ENCODE assay signal across 9 cellular contexts in the genomic region with DNA sequence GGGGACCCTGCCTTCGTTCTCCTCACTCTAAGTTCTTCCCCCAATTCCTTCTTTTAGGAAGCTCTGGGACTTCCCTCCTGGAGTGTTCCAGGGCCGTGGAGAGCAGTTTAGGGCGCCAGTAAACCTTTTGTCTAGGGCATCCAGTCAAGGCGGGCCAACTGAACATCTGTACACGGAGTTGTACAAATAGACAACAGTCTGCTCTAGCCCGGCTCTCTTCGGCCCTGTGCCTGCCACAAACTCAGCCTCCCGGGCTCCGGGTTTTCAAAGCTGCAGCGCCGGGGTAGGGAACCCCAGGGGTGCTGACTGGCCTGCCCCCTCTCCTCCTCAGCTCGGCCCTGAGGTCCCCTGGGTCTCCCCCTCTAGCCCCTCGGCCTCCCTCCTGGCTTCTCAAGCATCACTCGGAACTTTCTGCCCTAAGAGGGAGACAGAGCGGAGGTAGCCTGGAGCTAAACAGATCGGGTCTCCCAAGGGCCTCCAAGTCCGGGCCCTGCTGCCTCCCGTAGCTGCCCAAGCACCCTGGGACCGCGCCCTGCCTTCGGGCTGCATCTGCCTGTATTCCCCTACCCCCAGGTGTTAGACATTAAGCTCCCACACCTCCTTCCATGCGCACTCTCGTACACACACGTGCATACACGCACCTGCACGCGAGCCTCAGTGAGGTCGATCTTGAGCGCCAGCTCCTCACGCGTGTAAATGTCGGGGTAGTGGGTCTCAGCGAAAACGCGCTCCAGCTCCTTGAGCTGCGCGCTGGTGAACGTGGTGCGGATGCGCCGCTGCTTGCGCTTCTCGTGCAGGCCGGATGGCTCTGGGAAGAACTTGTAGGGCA. TPM values are rescaled to one million over a fixed set of nuclear protein-coding genes. Genes with fewer than 3 reads are reported as not detected.
DNase-seq lines count a peak whose midpoint lies in the region; ATAC-seq lines count a peak whose summit lies in the region.
"Had no signal": no experiment of that assay in that cellular context is flagged by ENCODE, and none has a peak within 500 bp of the region (broad histone marks: within the 10 kb centered on the region; RNA-seq: fewer than 3 reads in every experiment).

No MANE protein-coding gene starts in this region.

- WGBS in ectodermal cell, 2 experiments = 37 to 38% methylated on average over 44 of the region's 44 CpGs

- H3K4me1 Mint-ChIP-seq in natural killer cell treated with Interleukin-12 subunit alpha and Interleukin-12 subunit beta and Interleukin-15 and Interleukin-18, amount 100 ng/mL, for 72 hours (ENCODE audit: low read depth in 2 of 2) = peaks cover 32 to 34% of the 10 kb centered on the region in 2 donors

- H3K27ac ChIP-seq in HUES48 (ENCODE audit: low read depth, low read length) = no peak overlapping the region
- H3K27ac ChIP-seq in ectodermal cell (ENCODE audit: insufficient read depth, low read depth, low read length, poor library complexity, severe bottlenecking) = no peak overlapping the region

- H3K4me3 ChIP-seq in HUES48 (ENCODE audit: low read depth, low read length) (peak overlapping the region; percentile 47), ectodermal cell (ENCODE audit: insufficient read depth, low read depth, low read length) (peak overlapping the region; percentile 31)

- peaks cover 72% of the 10 kb centered on the region for H3K27me3 ChIP-seq in HUES48 (ENCODE audit: control insufficient read depth, insufficient read depth, low read length)
- H3K27me3 ChIP-seq in ectodermal cell (ENCODE audit: control insufficient read depth, insufficient read depth, low read length, poor library complexity, severe bottlenecking) = peaks cover 73% of the 10 kb centered on the region

- no peaks in the 10 kb centered on the region for H3K36me3 Mint-ChIP-seq in natural killer cell treated with Interleukin-12 subunit alpha and Interleukin-12 subunit beta and Interleukin-15 and Interleukin-18, amount 100 ng/mL, for 72 hours

- no peaks in the 10 kb centered on the region for H3K9me3 ChIP-seq in HUES48 (ENCODE audit: control insufficient read depth, insufficient read depth, low read length)
- H3K9me3 ChIP-seq in ectodermal cell (ENCODE audit: control insufficient read depth, low read length) = no peaks in the 10 kb centered on the region

- DNase-seq in AG20443 (ENCODE audit: low spot score) (peak; percentile 42), iPS-NIHi7 (ENCODE audit: extremely low spot score) (no peak), epidermal melanocyte (ENCODE audit: insufficient read length, low spot score) (no peak), NCI-H226 (no peak)
- no peak for DNase-seq in natural killer cell treated with Interleukin-12 subunit alpha and Interleukin-12 subunit beta and Interleukin-15 and Interleukin-18, amount 100 ng/mL, for 72 hours (ENCODE audit: low spot score)

- H3K9ac ChIP-seq in HUES48 (ENCODE audit: low read depth, low read length) = no peak overlapping the region

- H3K36me3 ChIP-seq in HUES48 (ENCODE audit: control insufficient read depth, insufficient read depth, low read length) (peaks cover 20% of the 10 kb centered on the region; the same call in 1 of the 2 replicates), ectodermal cell (ENCODE audit: control insufficient read depth, insufficient read depth, low read length) (peaks cover 8% of the 10 kb centered on the region)

- no peaks in the 10 kb centered on the region for H3K9me3 Mint-ChIP-seq in natural killer cell treated with Interleukin-12 subunit alpha and Interleukin-12 subunit beta and Interleukin-15 and Interleukin-18, amount 100 ng/mL, for 72 hours

- ATAC-seq in natural killer cell treated with Interleukin-12 subunit alpha and Interleukin-12 subunit beta and Interleukin-15 and Interleukin-18, amount 100 ng/mL, for 72 hours = no peak
- no peak for ATAC-seq in GM21717 (IDR thresholded peaks at IDR 0.05; ENCODE audit: unreplicated experiment)

- H3K27me3 Mint-ChIP-seq in natural killer cell treated with Interleukin-12 subunit alpha and Interleukin-12 subunit beta and Interleukin-15 and Interleukin-18, amount 100 ng/mL, for 72 hours = peaks cover 37 to 38% of the 10 kb centered on the region in 2 donors

- H3K4me1 ChIP-seq in HUES48 (ENCODE audit: control insufficient read depth, insufficient read depth, low read length) = peaks cover 28% of the 10 kb centered on the region
- H3K4me1 ChIP-seq in ectodermal cell (ENCODE audit: control insufficient read depth, insufficient read depth, low read length) = peaks cover 25% of the 10 kb centered on the region

- no peak overlapping the region for H3K27ac Mint-ChIP-seq in natural killer cell treated with Interleukin-12 subunit alpha and Interleukin-12 subunit beta and Interleukin-15 and Interleukin-18, amount 100 ng/mL, for 72 hours

- H3K4me3 Mint-ChIP-seq in natural killer cell treated with Interleukin-12 subunit alpha and Interleukin-12 subunit beta and Interleukin-15 and Interleukin-18, amount 100 ng/mL, for 72 hours = peak overlapping the region; percentile 66

RNA-seq across cellular contexts. Expression of gene PHOX2A, which starts 3.3 kb away (rescaled TPM):
- polyA plus RNA-seq in ectodermal cell (2013, experiment 1 of 4) = 2.1 TPM
- polyA plus RNA-seq in ectodermal cell (2013, experiment 2 of 4) = 1.8 TPM
- polyA plus RNA-seq in ectodermal cell (2013, experiment 3 of 4) = 1.9 TPM
- polyA plus RNA-seq in ectodermal cell (2013, experiment 4 of 4) = 3.2 TPM
- not detected for total RNA-seq in natural killer cell treated with Interleukin-12 subunit alpha and Interleukin-12 subunit beta and Interleukin-15 and Interleukin-18, amount 100 ng/mL, for 72 hours
- total RNA-seq: pulmonary artery endothelial cell had no signal

RNA-seq across cellular contexts. Expression of gene INPPL1, which starts 16.1 kb away (rescaled TPM):
- 110 TPM for polyA plus RNA-seq in ectodermal cell (2013, experiment 1 of 4)
- polyA plus RNA-seq in ectodermal cell (2013, experiment 2 of 4) = 134 TPM
- polyA plus RNA-seq in ectodermal cell (2013, experiment 3 of 4) = 98.8 TPM
- 106 TPM for polyA plus RNA-seq in ectodermal cell (2013, experiment 4 of 4)
- 100 to 1,000 TPM; 113 to 176 TPM for total RNA-seq in natural killer cell treated with Interleukin-12 subunit alpha and Interleukin-12 subunit beta and Interleukin-15 and Interleukin-18, amount 100 ng/mL, for 72 hours

RNA-seq across cellular contexts. Expression of gene FOLR2, which starts 24.1 kb away (rescaled TPM):
- not detected for polyA plus RNA-seq in ectodermal cell (2013, experiment 1 of 4)
- not detected for polyA plus RNA-seq in ectodermal cell (2013, experiment 2 of 4)
- not detected for polyA plus RNA-seq in ectodermal cell (2013, experiment 3 of 4)
- not detected for polyA plus RNA-seq in ectodermal cell (2013, experiment 4 of 4)
- not detected for total RNA-seq in natural killer cell treated with Interleukin-12 subunit alpha and Interleukin-12 subunit beta and Interleukin-15 and Interleukin-18, amount 100 ng/mL, for 72 hours
- total RNA-seq: pulmonary artery endothelial cell had no signal

RNA-seq across cellular contexts. Expression of gene FOLR1, which starts 48.7 kb away (rescaled TPM):
- 8.9 TPM for polyA plus RNA-seq in ectodermal cell (2013, experiment 1 of 4)
- 11.7 TPM for polyA plus RNA-seq in ectodermal cell (2013, experiment 2 of 4)
- 8.1 TPM for polyA plus RNA-seq in ectodermal cell (2013, experiment 3 of 4)
- 8.3 TPM for polyA plus RNA-seq in ectodermal cell (2013, experiment 4 of 4)
- not detected for total RNA-seq in natural killer cell treated with Interleukin-12 subunit alpha and Interleukin-12 subunit beta and Interleukin-15 and Interleukin-18, amount 100 ng/mL, for 72 hours
- total RNA-seq: pulmonary artery endothelial cell had no signal
